Comparison of ENCODE assay signal across 23 cellular contexts in the genomic region with DNA sequence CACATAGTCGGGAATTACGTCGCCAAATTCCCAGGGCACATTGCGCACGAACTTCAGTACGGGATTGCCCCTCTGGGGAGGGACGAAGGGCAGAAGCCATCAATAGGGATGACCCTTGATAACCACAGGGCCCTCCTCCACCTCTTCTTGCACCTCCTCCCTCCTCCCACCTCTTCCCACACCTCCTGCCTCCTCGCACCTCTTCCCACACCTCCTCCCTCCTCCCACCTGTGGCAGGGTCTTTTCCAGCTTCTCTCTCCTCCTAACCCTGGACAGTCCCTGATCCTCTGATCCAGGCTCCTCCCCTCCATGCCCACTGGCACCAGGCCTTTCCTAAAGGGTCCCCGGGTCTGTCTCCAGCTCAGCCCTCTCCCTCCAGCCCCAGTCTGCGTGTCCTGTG. TPM values are rescaled to one million over a fixed set of nuclear protein-coding genes. Genes with fewer than 3 reads are reported as not detected.
DNase-seq lines count a peak whose midpoint lies in the region; ATAC-seq and TF ChIP-seq lines count a peak whose summit lies in the region.
"Had no signal": no experiment of that assay in that cellular context is flagged by ENCODE, and none has a peak within 500 bp of the region (broad histone marks: within the 10 kb centered on the region; RNA-seq: fewer than 3 reads in every experiment).

No MANE protein-coding gene starts in this region.

- POLR2A ChIA-PET in activated CD4-positive, alpha-beta T cell treated with anti-CD3 and anti-CD28 coated beads for 36 hours (lab: Charles Lee): interaction anchor here (0.6 kb wide), 1 partner anchor 322 kb away, joined by 3 read pairs; no protein-coding TSS in a partner anchor
- POLR2A ChIA-PET in naive thymus-derived CD8-positive, alpha-beta T cell (lab: Charles Lee): interaction anchor here (0.8 kb wide), 1 partner anchor 13 kb away, joined by 3 read pairs; no protein-coding TSS in a partner anchor

- peaks cover 38% of the 10 kb centered on the region for H3K36me3 Mint-ChIP-seq in activated CD4-positive, alpha-beta T cell treated with anti-CD3 and anti-CD28 coated beads for 36 hours (ENCODE audit: low read depth)
- peaks cover 56% of the 10 kb centered on the region for H3K36me3 Mint-ChIP-seq in activated T-helper 2 cell treated with anti-CD3 and anti-CD28 coated beads, Interferon-gamma antibody, Interleukin-2, Interleukin-4, amounts not matched to agents 10 μg/mL and 5 μg/mL and 100 μg/mL, durations not matched to agents 14 hours and 24 hours and 36 hours (ENCODE audit: low read depth)
- H3K36me3 Mint-ChIP-seq in naive thymus-derived CD8-positive, alpha-beta T cell: peaks cover 0 to 40% (median 5%) of the 10 kb centered on the region in 3 donors

- TF ChIP-seq CTCF in HL-60 (IDR thresholded peaks at IDR 0.05; ENCODE audit: insufficient read depth, low read length): no peak

- H3K4me3 Mint-ChIP-seq in activated CD4-positive, alpha-beta T cell treated with anti-CD3 and anti-CD28 coated beads for 36 hours: no peak overlapping the region
- peak overlapping the region; percentile 52 for H3K4me3 Mint-ChIP-seq in activated T-helper 2 cell treated with anti-CD3 and anti-CD28 coated beads, Interferon-gamma antibody, Interleukin-2, Interleukin-4, amounts not matched to agents 10 μg/mL and 5 μg/mL and 100 μg/mL, durations not matched to agents 14 hours and 24 hours and 36 hours (ENCODE audit: low read depth)
- peak overlapping the region in 3 of 10 donors; percentile 48 to 74 (median 60) for H3K4me3 Mint-ChIP-seq in naive thymus-derived CD8-positive, alpha-beta T cell
- H3K4me3 Mint-ChIP-seq: activated naive CD4-positive, alpha-beta T cell treated with anti-CD3 and anti-CD28 coated beads, Interleukin-2, amount 50 U/mL, for 24 hours had no signal

- H3K27ac ChIP-seq in HL-60 (replicated peaks): peak overlapping the region; percentile 29; the same call in 1 of the 2 replicates
- H3K27ac ChIP-seq: C4-2B, psoas muscle, VCaP had no signal

- no peaks in the 10 kb centered on the region for H3K27me3 ChIP-seq in HL-60 (ENCODE audit: insufficient read depth, poor library complexity, severe bottlenecking)
- H3K27me3 ChIP-seq: Peyer's patch, spleen had no signal

- no peak overlapping the region for H3K4me3 ChIP-seq in HL-60 (replicated peaks; ENCODE audit: insufficient read depth, low read length)
- H3K4me3 ChIP-seq: lung, Peyer's patch, psoas muscle had no signal

- CTCF ChIA-PET in activated CD4-positive, alpha-beta T cell treated with anti-CD3 and anti-CD28 coated beads for 36 hours (lab: Charles Lee): no interaction called here

- intact Hi-C loops in activated CD4-positive, alpha-beta T cell treated with anti-CD3 and anti-CD28 coated beads for 36 hours (cut with DNase I, micrococcal nuclease): no loop called here
- intact Hi-C loops in activated T-helper 2 cell treated with anti-CD3 and anti-CD28 coated beads, Interferon-gamma antibody, Interleukin-2, Interleukin-4, amounts not matched to agents 10 μg/mL and 5 μg/mL and 100 μg/mL, durations not matched to agents 14 hours and 24 hours and 36 hours (cut with micrococcal nuclease): loop anchor here (5.0 to 10.0 kb wide), 3 partner anchors 48 to 222 kb away; partner anchors contain the start of genes ERCC2 and OPA3

- no peaks in the 10 kb centered on the region for H3K9me3 Mint-ChIP-seq in activated CD4-positive, alpha-beta T cell treated with anti-CD3 and anti-CD28 coated beads for 36 hours (ENCODE audit: low read depth)
- no peaks in the 10 kb centered on the region for H3K9me3 Mint-ChIP-seq in activated T-helper 2 cell treated with anti-CD3 and anti-CD28 coated beads, Interferon-gamma antibody, Interleukin-2, Interleukin-4, amounts not matched to agents 10 μg/mL and 5 μg/mL and 100 μg/mL, durations not matched to agents 14 hours and 24 hours and 36 hours
- no peaks in the 10 kb centered on the region for H3K9me3 Mint-ChIP-seq in naive thymus-derived CD8-positive, alpha-beta T cell
- H3K9me3 Mint-ChIP-seq: activated naive CD4-positive, alpha-beta T cell treated with anti-CD3 and anti-CD28 coated beads, Interleukin-2, amount 50 U/mL, for 24 hours had no signal

- H3K27ac Mint-ChIP-seq in activated CD4-positive, alpha-beta T cell treated with anti-CD3 and anti-CD28 coated beads for 36 hours: peak overlapping the region; percentile 47
- H3K27ac Mint-ChIP-seq in activated T-helper 2 cell treated with anti-CD3 and anti-CD28 coated beads, Interferon-gamma antibody, Interleukin-2, Interleukin-4, amounts not matched to agents 10 μg/mL and 5 μg/mL and 100 μg/mL, durations not matched to agents 14 hours and 24 hours and 36 hours: peak overlapping the region; percentile 63
- H3K27ac Mint-ChIP-seq in naive thymus-derived CD8-positive, alpha-beta T cell: peak overlapping the region in 6 of 10 donors; percentile 47 to 87 (median 74)
- H3K27ac Mint-ChIP-seq: activated naive CD4-positive, alpha-beta T cell treated with anti-CD3 and anti-CD28 coated beads, Interleukin-2, amount 50 U/mL, for 24 hours had no signal

- ATAC-seq in activated CD4-positive, alpha-beta T cell treated with anti-CD3 and anti-CD28 coated beads for 36 hours: no peak
- no peak for ATAC-seq in naive thymus-derived CD8-positive, alpha-beta T cell
- no peak for ATAC-seq in GM21529 (IDR thresholded peaks at IDR 0.05; ENCODE audit: unreplicated experiment)
- ATAC-seq: psoas muscle had no signal

- no peak for DNase-seq in activated CD4-positive, alpha-beta T cell treated with anti-CD3 and anti-CD28 coated beads for 36 hours
- no peak for DNase-seq in activated CD4-positive, alpha-beta T cell treated with anti-CD3 and anti-CD28 coated beads for 4 hours
- no peak for DNase-seq in HL-60 (ENCODE audit: low read depth in 1 of 2, low spot score in 1 of 2)
- DNase-seq in activated T-helper 2 cell treated with anti-CD3 and anti-CD28 coated beads, Interferon-gamma antibody, Interleukin-2, Interleukin-4, amounts not matched to agents 10 μg/mL and 5 μg/mL and 100 μg/mL, durations not matched to agents 14 hours and 24 hours and 36 hours (ENCODE audit: low spot score): no peak
- DNase-seq in naive thymus-derived CD8-positive, alpha-beta T cell: no peak
- no peak for DNase-seq in DMS79 treated with DMSO at 0.1 percent for 48 hours (lab: John Stamatoyannopoulos, UW)
- no peak for DNase-seq in GM03348 (ENCODE audit: low spot score)
- DNase-seq: activated CD8-positive, alpha-beta memory T cell treated with anti-CD3 and anti-CD28 coated beads, Interleukin-2, amount 50 U/mL, for 48 hours; glutamatergic neuron; NCI-H146; NCI-H82; Peyer's patch; psoas muscle; spleen; SW 1271; trophoblast cell had no signal

- no peaks in the 10 kb centered on the region for H3K27me3 Mint-ChIP-seq in activated CD4-positive, alpha-beta T cell treated with anti-CD3 and anti-CD28 coated beads for 36 hours
- no peaks in the 10 kb centered on the region for H3K27me3 Mint-ChIP-seq in activated T-helper 2 cell treated with anti-CD3 and anti-CD28 coated beads, Interferon-gamma antibody, Interleukin-2, Interleukin-4, amounts not matched to agents 10 μg/mL and 5 μg/mL and 100 μg/mL, durations not matched to agents 14 hours and 24 hours and 36 hours (ENCODE audit: low read depth)
- H3K27me3 Mint-ChIP-seq in naive thymus-derived CD8-positive, alpha-beta T cell: no peaks in the 10 kb centered on the region
- H3K27me3 Mint-ChIP-seq: activated naive CD4-positive, alpha-beta T cell treated with anti-CD3 and anti-CD28 coated beads, Interleukin-2, amount 50 U/mL, for 24 hours had no signal

- peaks cover 42% of the 10 kb centered on the region for H3K4me1 Mint-ChIP-seq in activated CD4-positive, alpha-beta T cell treated with anti-CD3 and anti-CD28 coated beads for 36 hours
- peaks cover 32% of the 10 kb centered on the region for H3K4me1 Mint-ChIP-seq in activated T-helper 2 cell treated with anti-CD3 and anti-CD28 coated beads, Interferon-gamma antibody, Interleukin-2, Interleukin-4, amounts not matched to agents 10 μg/mL and 5 μg/mL and 100 μg/mL, durations not matched to agents 14 hours and 24 hours and 36 hours (ENCODE audit: low read depth)
- H3K4me1 Mint-ChIP-seq in naive thymus-derived CD8-positive, alpha-beta T cell: peaks cover 24 to 53% (median 51%) of the 10 kb centered on the region in 4 donors

RNA-seq across cellular contexts. Expression of gene ERCC1, which starts 3.4 kb away (rescaled TPM):
- 10 to 100 TPM; 58.1 to 71.8 TPM for total RNA-seq in activated CD4-positive, alpha-beta T cell treated with anti-CD3 and anti-CD28 coated beads for 36 hours
- total RNA-seq in activated T-helper 2 cell treated with anti-CD3 and anti-CD28 coated beads, Interferon-gamma antibody, Interleukin-2, Interleukin-4, amounts not matched to agents 10 μg/mL and 5 μg/mL and 100 μg/mL, durations not matched to agents 14 hours and 24 hours and 36 hours: 114 and 118 TPM in 2 replicates
- total RNA-seq in naive thymus-derived CD8-positive, alpha-beta T cell: 10 to 100 TPM; 59.2 to 61.0 TPM
- polyA plus RNA-seq in naive thymus-derived CD8-positive, alpha-beta T cell: 10 to 100 TPM; 32.2 to 38.6 (median 33.7) TPM

RNA-seq across cellular contexts. Expression of gene POLR1G, which starts 13.9 kb away (rescaled TPM):
- total RNA-seq in activated CD4-positive, alpha-beta T cell treated with anti-CD3 and anti-CD28 coated beads for 36 hours: 10 to 100 TPM; 15.8 to 18.4 TPM
- 16.1 and 16.7 TPM in 2 replicates for total RNA-seq in activated T-helper 2 cell treated with anti-CD3 and anti-CD28 coated beads, Interferon-gamma antibody, Interleukin-2, Interleukin-4, amounts not matched to agents 10 μg/mL and 5 μg/mL and 100 μg/mL, durations not matched to agents 14 hours and 24 hours and 36 hours
- 1 to 10 TPM; 3.3 to 3.4 TPM for total RNA-seq in naive thymus-derived CD8-positive, alpha-beta T cell
- 1 to 10 TPM; 2.4 to 7.4 (median 4.4) TPM for polyA plus RNA-seq in naive thymus-derived CD8-positive, alpha-beta T cell

RNA-seq across cellular contexts. Expression of gene PPP1R13L, which starts 15.5 kb away (rescaled TPM):
- total RNA-seq in activated CD4-positive, alpha-beta T cell treated with anti-CD3 and anti-CD28 coated beads for 36 hours: 10 to 100 TPM; 15.2 to 17.8 TPM
- total RNA-seq in activated T-helper 2 cell treated with anti-CD3 and anti-CD28 coated beads, Interferon-gamma antibody, Interleukin-2, Interleukin-4, amounts not matched to agents 10 μg/mL and 5 μg/mL and 100 μg/mL, durations not matched to agents 14 hours and 24 hours and 36 hours: 12.8 and 16.6 TPM in 2 replicates
- 10 to 100 TPM; 12.4 to 13.2 TPM for total RNA-seq in naive thymus-derived CD8-positive, alpha-beta T cell
- polyA plus RNA-seq in naive thymus-derived CD8-positive, alpha-beta T cell: 1 to 10 TPM in 2 of 3 donors, under 1 TPM in 1; 0.64 to 2.5 (median 1.2) TPM
- polyA plus RNA-seq: neural cell had no signal

RNA-seq across cellular contexts. Expression of gene FOSB, which starts 47.4 kb away (rescaled TPM):
- 1 to 10 TPM; 7.3 to 7.7 TPM for total RNA-seq in activated CD4-positive, alpha-beta T cell treated with anti-CD3 and anti-CD28 coated beads for 36 hours
- total RNA-seq in activated T-helper 2 cell treated with anti-CD3 and anti-CD28 coated beads, Interferon-gamma antibody, Interleukin-2, Interleukin-4, amounts not matched to agents 10 μg/mL and 5 μg/mL and 100 μg/mL, durations not matched to agents 14 hours and 24 hours and 36 hours: 10.2 and 10.9 TPM in 2 replicates
- 1 to 10 TPM; 3.5 TPM for total RNA-seq in naive thymus-derived CD8-positive, alpha-beta T cell
- polyA plus RNA-seq in naive thymus-derived CD8-positive, alpha-beta T cell: 10 to 100 TPM; 10.2 to 11.4 (median 11.0) TPM
- total RNA-seq: A172 had no signal

RNA-seq across cellular contexts. Expression of gene ERCC2, which starts 50.0 kb away (rescaled TPM):
- 10 to 100 TPM; 27.5 to 30.4 TPM for total RNA-seq in activated CD4-positive, alpha-beta T cell treated with anti-CD3 and anti-CD28 coated beads for 36 hours
- total RNA-seq in activated T-helper 2 cell treated with anti-CD3 and anti-CD28 coated beads, Interferon-gamma antibody, Interleukin-2, Interleukin-4, amounts not matched to agents 10 μg/mL and 5 μg/mL and 100 μg/mL, durations not matched to agents 14 hours and 24 hours and 36 hours: 32.6 and 34.5 TPM in 2 replicates
- total RNA-seq in naive thymus-derived CD8-positive, alpha-beta T cell: 10 to 100 TPM; 21.5 to 23.7 TPM
- polyA plus RNA-seq in naive thymus-derived CD8-positive, alpha-beta T cell: 1 to 10 TPM; 3.7 to 7.6 (median 7.0) TPM
